In genomic region chr4:19686456-19686855, GRCh38 we compare ENCODE assay signal across 33 cellular contexts.
"Had no signal": no experiment of that assay in that cellular context is flagged by ENCODE, and none has a peak within 500 bp of the region (broad histone marks: within the 10 kb centered on the region; RNA-seq: fewer than 3 reads in every experiment).

No MANE protein-coding gene starts in this region.

- H3K27ac Mint-ChIP-seq: activated CD4-positive, alpha-beta memory T cell treated with anti-CD3 and anti-CD28 coated beads, Interleukin-2, amount 10 ng/mL, durations not matched to agents 7 days and 5 days; activated CD8-positive, alpha-beta memory T cell treated with anti-CD3 and anti-CD28 coated beads, Interleukin-2, amount 10 ng/mL, durations not matched to agents 7 days and 5 days; activated naive CD8-positive, alpha-beta T cell treated with anti-CD3 and anti-CD28 coated beads for 36 hours; activated T-helper 17 cell treated with anti-CD3 and anti-CD28 coated beads, Interleukin-2, amount 50 U/mL, for 72 hours; T-cell; T-helper 17 cell had no signal

- H3K4me1 ChIP-seq: ascending aorta, Peyer's patch had no signal

- H3K4me1 Mint-ChIP-seq: activated CD4-positive, alpha-beta memory T cell treated with anti-CD3 and anti-CD28 coated beads, Interleukin-2, amount 10 ng/mL, durations not matched to agents 7 days and 5 days; activated CD8-positive, alpha-beta memory T cell treated with anti-CD3 and anti-CD28 coated beads, Interleukin-2, amount 10 ng/mL, durations not matched to agents 7 days and 5 days; activated naive CD8-positive, alpha-beta T cell treated with anti-CD3 and anti-CD28 coated beads for 36 hours; activated T-helper 17 cell treated with anti-CD3 and anti-CD28 coated beads, Interleukin-2, amount 50 U/mL, for 72 hours; central memory CD8-positive, alpha-beta T cell; T-cell; T-helper 17 cell had no signal

- H3K27me3 ChIP-seq: ascending aorta, cardiac muscle cell, Peyer's patch had no signal

- H3K27ac ChIP-seq: ascending aorta, cardiac muscle cell, Peyer's patch, WERI-Rb-1 had no signal

- H3K27me3 Mint-ChIP-seq: activated CD4-positive, alpha-beta memory T cell treated with anti-CD3 and anti-CD28 coated beads, Interleukin-2, amount 10 ng/mL, durations not matched to agents 7 days and 5 days; activated CD8-positive, alpha-beta memory T cell treated with anti-CD3 and anti-CD28 coated beads, Interleukin-2, amount 10 ng/mL, durations not matched to agents 7 days and 5 days; activated naive CD8-positive, alpha-beta T cell treated with anti-CD3 and anti-CD28 coated beads for 36 hours; activated T-helper 17 cell treated with anti-CD3 and anti-CD28 coated beads, Interleukin-2, amount 50 U/mL, for 72 hours; central memory CD8-positive, alpha-beta T cell; T-cell; T-helper 17 cell had no signal

- H3K4me3 Mint-ChIP-seq: activated CD4-positive, alpha-beta memory T cell treated with anti-CD3 and anti-CD28 coated beads, Interleukin-2, amount 10 ng/mL, durations not matched to agents 7 days and 5 days; activated CD8-positive, alpha-beta memory T cell treated with anti-CD3 and anti-CD28 coated beads, Interleukin-2, amount 10 ng/mL, durations not matched to agents 7 days and 5 days; activated naive CD8-positive, alpha-beta T cell treated with anti-CD3 and anti-CD28 coated beads for 36 hours; activated T-helper 17 cell treated with anti-CD3 and anti-CD28 coated beads, Interleukin-2, amount 50 U/mL, for 72 hours; central memory CD8-positive, alpha-beta T cell; T-cell; T-helper 17 cell had no signal

- H3K36me3 ChIP-seq: ascending aorta, cardiac muscle cell, Peyer's patch, WERI-Rb-1 had no signal

- H3K9me3 ChIP-seq: ascending aorta had no signal

- H3K36me3 Mint-ChIP-seq: activated CD8-positive, alpha-beta memory T cell treated with anti-CD3 and anti-CD28 coated beads, Interleukin-2, amount 10 ng/mL, durations not matched to agents 7 days and 5 days; activated naive CD8-positive, alpha-beta T cell treated with anti-CD3 and anti-CD28 coated beads for 36 hours; T-cell had no signal

- H3K4me3 ChIP-seq: ascending aorta, cardiac muscle cell, Peyer's patch had no signal

- ATAC-seq: activated CD8-positive, alpha-beta memory T cell treated with anti-CD3 and anti-CD28 coated beads, Interleukin-2, amount 10 ng/mL, durations not matched to agents 7 days and 5 days; activated T-helper 17 cell treated with anti-CD3 and anti-CD28 coated beads, Interleukin-2, amount 50 U/mL, for 72 hours; PC-3; SK-N-SH treated with all-trans-retinoic acid at 6 μM for 48 hours; T-cell; T-helper 17 cell had no signal

- DNase-seq: activated CD4-positive, alpha-beta memory T cell treated with anti-CD3 and anti-CD28 coated beads, Interleukin-2, amount 10 ng/mL, durations not matched to agents 7 days and 5 days; activated CD4-positive, alpha-beta T cell treated with anti-CD3 and anti-CD28 coated beads for 1 hour; activated CD4-positive, alpha-beta T cell treated with anti-CD3 and anti-CD28 coated beads for 48 hours; activated CD4-positive, CD25-positive, alpha-beta regulatory T cell; activated CD8-positive, alpha-beta memory T cell treated with anti-CD3 and anti-CD28 coated beads for 24 hours; activated CD8-positive, alpha-beta memory T cell treated with anti-CD3 and anti-CD28 coated beads, Interleukin-2, amount 10 ng/mL, durations not matched to agents 7 days and 5 days; activated CD8-positive, alpha-beta memory T cell treated with anti-CD3 and anti-CD28 coated beads, Interleukin-2, amount 50 U/mL, for 48 hours; activated effector memory CD4-positive, alpha-beta T cell treated with anti-CD3 and anti-CD28 coated beads, Interleukin-2, amount 50 U/mL, for 16 hours; activated naive CD4-positive, alpha-beta T cell; activated naive CD4-positive, alpha-beta T cell treated with anti-CD3 and anti-CD28 coated beads, Interleukin-2, amount 50 U/mL, for 16 hours; activated naive CD8-positive, alpha-beta T cell treated with anti-CD3 and anti-CD28 coated beads for 36 hours; activated T-cell treated with anti-CD3 and anti-CD28 coated beads, Interleukin-2, amount 50 U/mL, for 48 hours; amniotic stem cell; Karpas-422; NCI-H1048; NCI-H1436 treated with DMSO at 0.1 percent for 48 hours; NCI-H1694 treated with DMSO at 0.1 percent for 48 hours; NCI-H2029; NCI-H345; NCI-H524 treated with DMSO at 0.1 percent for 48 hours; NK-92 treated with Interleukin-12 subunit alpha and Interleukin-12 subunit beta, amount 100 ng/mL, for 24 hours; PC-3; Peyer's patch; RPMI8226; SHP77 treated with DMSO at 0.1 percent for 48 hours; T-cell; T-helper 17 cell; WERI-Rb-1 had no signal
